In genomic region chr18:59787998-59788875, GRCh38 we compare ENCODE assay signal across 15 cellular contexts.
A peak's percentile ranks its signal among the peaks of the same experiment; 100 is the strongest.
DNase-seq lines count a peak whose midpoint lies in the region; ATAC-seq and TF ChIP-seq lines count a peak whose summit lies in the region.
"Had no signal": no experiment of that assay in that cellular context is flagged by ENCODE, and none has a peak within 500 bp of the region (broad histone marks: within the 10 kb centered on the region; RNA-seq: fewer than 3 reads in every experiment).

No MANE protein-coding gene starts in this region.

- TF ChIP-seq POLR2A in heart left ventricle (IDR thresholded peaks at IDR 0.05) = no peak

- H3K4me1 ChIP-seq in heart left ventricle (peaks cover 0 to 4% (median 0%) of the 10 kb centered on the region in 12 donors), SJSA1 (replicated peaks) (peaks cover 24% of the 10 kb centered on the region)
- H3K4me1 ChIP-seq: gastrocnemius medialis had no signal

- peaks cover 0 to 6% (median 0%) of the 10 kb centered on the region in 9 donors for H3K27me3 ChIP-seq in heart left ventricle
- no peaks in the 10 kb centered on the region for H3K27me3 ChIP-seq in SJSA1 (replicated peaks)
- H3K27me3 ChIP-seq: gastrocnemius medialis had no signal

- TF ChIP-seq CTCF in heart left ventricle (IDR thresholded peaks at IDR 0.05) = no peak
- TF ChIP-seq CTCF in fibroblast of villous mesenchyme (IDR thresholded peaks at IDR 0.05; ENCODE audit: insufficient read depth, low read depth, low read length) = no peak

- no peaks in the 10 kb centered on the region for H3K9me3 Mint-ChIP-seq in effector memory CD8-positive, alpha-beta T cell
- H3K9me3 Mint-ChIP-seq in activated T-helper 2 cell treated with anti-CD3 and anti-CD28 coated beads, Interferon-gamma antibody, Interleukin-2, Interleukin-4, amounts not matched to agents 10 μg/mL and 5 μg/mL and 100 μg/mL, durations not matched to agents 14 hours and 24 hours and 36 hours = no peaks in the 10 kb centered on the region
- H3K9me3 Mint-ChIP-seq: activated naive CD8-positive, alpha-beta T cell treated with anti-CD3 and anti-CD28 coated beads, Interleukin-2, amount 10 ng/mL, durations not matched to agents 7 days and 5 days; mesothelial cell of epicardium; stimulated activated naive CD8-positive, alpha-beta T cell treated with anti-CD3 and anti-CD28 coated beads, Interleukin-15, Interleukin-2, amounts not matched to agents 100 ng/mL and 50 ng/mL, for 24 hours had no signal

- no peaks in the 10 kb centered on the region for H3K36me3 ChIP-seq in heart left ventricle
- no peaks in the 10 kb centered on the region for H3K36me3 ChIP-seq in SJSA1
- H3K36me3 ChIP-seq: gastrocnemius medialis had no signal

- H3K36me3 Mint-ChIP-seq in effector memory CD8-positive, alpha-beta T cell (ENCODE audit: insufficient read depth) = no peaks in the 10 kb centered on the region
- no peaks in the 10 kb centered on the region for H3K36me3 Mint-ChIP-seq in activated T-helper 2 cell treated with anti-CD3 and anti-CD28 coated beads, Interferon-gamma antibody, Interleukin-2, Interleukin-4, amounts not matched to agents 10 μg/mL and 5 μg/mL and 100 μg/mL, durations not matched to agents 14 hours and 24 hours and 36 hours (ENCODE audit: low read depth)
- H3K36me3 Mint-ChIP-seq: activated naive CD8-positive, alpha-beta T cell treated with anti-CD3 and anti-CD28 coated beads, Interleukin-2, amount 10 ng/mL, durations not matched to agents 7 days and 5 days; mesothelial cell of epicardium had no signal

- WGBS in heart left ventricle, 4 donors = 30 to 42% (median 38%) methylated on average over 13 of the region's 13 CpGs

- H3K27ac ChIP-seq in heart left ventricle = no peak overlapping the region
- peak overlapping the region; percentile 80 for H3K27ac ChIP-seq in SJSA1
- H3K27ac ChIP-seq: gastrocnemius medialis had no signal

- intact Hi-C loops in heart left ventricle (cut with DNase I) = loop anchor here in 1 of 10 donors (10.0 kb wide), 1 partner anchor 63 kb away; no protein-coding TSS in a partner anchor
- intact Hi-C loops in cardiac septum (cut with DNase I) = no loop called here
- intact Hi-C loops in activated T-helper 2 cell treated with anti-CD3 and anti-CD28 coated beads, Interferon-gamma antibody, Interleukin-2, Interleukin-4, amounts not matched to agents 10 μg/mL and 5 μg/mL and 100 μg/mL, durations not matched to agents 14 hours and 24 hours and 36 hours (cut with micrococcal nuclease) = no loop called here

- peaks cover 3 to 15% of the 10 kb centered on the region in 2 donors for H3K27me3 Mint-ChIP-seq in effector memory CD8-positive, alpha-beta T cell
- H3K27me3 Mint-ChIP-seq in activated T-helper 2 cell treated with anti-CD3 and anti-CD28 coated beads, Interferon-gamma antibody, Interleukin-2, Interleukin-4, amounts not matched to agents 10 μg/mL and 5 μg/mL and 100 μg/mL, durations not matched to agents 14 hours and 24 hours and 36 hours (ENCODE audit: low read depth) = peaks cover 14% of the 10 kb centered on the region

- no peaks in the 10 kb centered on the region for H3K9me3 ChIP-seq in heart left ventricle
- H3K9me3 ChIP-seq in SJSA1 (replicated peaks) = no peaks in the 10 kb centered on the region
- H3K9me3 ChIP-seq: gastrocnemius medialis had no signal

- no peak overlapping the region for H3K4me3 Mint-ChIP-seq in effector memory CD8-positive, alpha-beta T cell
- H3K4me3 Mint-ChIP-seq in activated T-helper 2 cell treated with anti-CD3 and anti-CD28 coated beads, Interferon-gamma antibody, Interleukin-2, Interleukin-4, amounts not matched to agents 10 μg/mL and 5 μg/mL and 100 μg/mL, durations not matched to agents 14 hours and 24 hours and 36 hours (ENCODE audit: low read depth) = no peak overlapping the region
- H3K4me3 Mint-ChIP-seq: activated CD4-positive, alpha-beta T cell treated with anti-CD3 and anti-CD28 coated beads for 36 hours; activated naive CD8-positive, alpha-beta T cell treated with anti-CD3 and anti-CD28 coated beads, Interleukin-2, amount 10 ng/mL, durations not matched to agents 7 days and 5 days; mesothelial cell of epicardium; stimulated activated naive CD8-positive, alpha-beta T cell treated with anti-CD3 and anti-CD28 coated beads, Interleukin-15, Interleukin-2, amounts not matched to agents 100 ng/mL and 50 ng/mL, for 24 hours had no signal

- peak overlapping the region in 1 of 2 donors; percentile 24 for H3K27ac Mint-ChIP-seq in effector memory CD8-positive, alpha-beta T cell
- no peak overlapping the region for H3K27ac Mint-ChIP-seq in activated T-helper 2 cell treated with anti-CD3 and anti-CD28 coated beads, Interferon-gamma antibody, Interleukin-2, Interleukin-4, amounts not matched to agents 10 μg/mL and 5 μg/mL and 100 μg/mL, durations not matched to agents 14 hours and 24 hours and 36 hours
- H3K27ac Mint-ChIP-seq: activated CD4-positive, alpha-beta T cell treated with anti-CD3 and anti-CD28 coated beads for 36 hours; activated naive CD8-positive, alpha-beta T cell treated with anti-CD3 and anti-CD28 coated beads, Interleukin-2, amount 10 ng/mL, durations not matched to agents 7 days and 5 days; mesothelial cell of epicardium; stimulated activated naive CD8-positive, alpha-beta T cell treated with anti-CD3 and anti-CD28 coated beads, Interleukin-15, Interleukin-2, amounts not matched to agents 100 ng/mL and 50 ng/mL, for 24 hours had no signal

- peak in 3 of 4 donors; percentile 42 to 70 (median 51) for ATAC-seq in heart left ventricle
- ATAC-seq in effector memory CD8-positive, alpha-beta T cell (replicated peaks) = no peak
- ATAC-seq: activated CD4-positive, alpha-beta T cell treated with anti-CD3 and anti-CD28 coated beads for 36 hours had no signal

- H3K4me3 ChIP-seq in heart left ventricle (no peak overlapping the region), SJSA1 (no peak overlapping the region), fibroblast of villous mesenchyme (ENCODE audit: low read depth, low read length) (no peak overlapping the region)
- H3K4me3 ChIP-seq: gastrocnemius medialis had no signal

- H3K4me1 Mint-ChIP-seq in effector memory CD8-positive, alpha-beta T cell (ENCODE audit: low read depth in 2 of 2) = peaks cover 0 to 11% of the 10 kb centered on the region in 2 donors
- no peaks in the 10 kb centered on the region for H3K4me1 Mint-ChIP-seq in activated T-helper 2 cell treated with anti-CD3 and anti-CD28 coated beads, Interferon-gamma antibody, Interleukin-2, Interleukin-4, amounts not matched to agents 10 μg/mL and 5 μg/mL and 100 μg/mL, durations not matched to agents 14 hours and 24 hours and 36 hours (ENCODE audit: low read depth)
- H3K4me1 Mint-ChIP-seq: activated CD4-positive, alpha-beta T cell treated with anti-CD3 and anti-CD28 coated beads for 36 hours; activated naive CD8-positive, alpha-beta T cell treated with anti-CD3 and anti-CD28 coated beads, Interleukin-2, amount 10 ng/mL, durations not matched to agents 7 days and 5 days had no signal

- DNase-seq in heart left ventricle (no peak), cardiac septum (ENCODE audit: low spot score) (no peak), SJSA1 (ENCODE audit: low read depth in 1 of 2, low spot score in 2 of 2) (peak; percentile 73 to 87), fibroblast of villous mesenchyme (ENCODE audit: low read depth) (peak; percentile 76), stromal cell of bone marrow (ENCODE audit: low read depth) (peak; percentile 72)
- DNase-seq in effector memory CD8-positive, alpha-beta T cell = no peak
- DNase-seq in activated CD4-positive, alpha-beta T cell treated with anti-CD3 and anti-CD28 coated beads for 1 hour = no peak
- DNase-seq in activated T-helper 2 cell treated with anti-CD3 and anti-CD28 coated beads, Interferon-gamma antibody, Interleukin-2, Interleukin-4, amounts not matched to agents 10 μg/mL and 5 μg/mL and 100 μg/mL, durations not matched to agents 14 hours and 24 hours and 36 hours (ENCODE audit: low spot score) = no peak
- DNase-seq: activated CD4-positive, alpha-beta T cell treated with anti-CD3 and anti-CD28 coated beads for 36 hours; activated naive CD8-positive, alpha-beta T cell treated with anti-CD3 and anti-CD28 coated beads, Interleukin-2, amount 10 ng/mL, durations not matched to agents 7 days and 5 days; NCI-H1417 treated with DMSO at 0.1 percent for 48 hours; stimulated activated CD4-positive, alpha-beta T cell treated with anti-CD3 and anti-CD28 coated beads, Interleukin-12 subunit alpha, Interleukin-12 subunit beta, amount 100 ng/mL, for 4 hours had no signal

Comparison
In these comparisons a context has a peak if more than half of its experiments do, and no peak if none do; other contexts are left out.
1. DNase-seq: peak in SJSA1 (2 of 2), fibroblast of villous mesenchyme (single experiment) and stromal cell of bone marrow (single experiment); none in heart left ventricle (0 of 5), cardiac septum (single experiment), effector memory CD8-positive, alpha-beta T cell (0 of 3), activated CD4-positive, alpha-beta T cell treated with anti-CD3 and anti-CD28 coated beads for 1 hour (single experiment) and activated T-helper 2 cell treated with anti-CD3 and anti-CD28 coated beads, Interferon-gamma antibody, Interleukin-2, Interleukin-4, amounts not matched to agents 10 μg/mL and 5 μg/mL and 100 μg/mL, durations not matched to agents 14 hours and 24 hours and 36 hours (single experiment).